In the genomic region with DNA sequence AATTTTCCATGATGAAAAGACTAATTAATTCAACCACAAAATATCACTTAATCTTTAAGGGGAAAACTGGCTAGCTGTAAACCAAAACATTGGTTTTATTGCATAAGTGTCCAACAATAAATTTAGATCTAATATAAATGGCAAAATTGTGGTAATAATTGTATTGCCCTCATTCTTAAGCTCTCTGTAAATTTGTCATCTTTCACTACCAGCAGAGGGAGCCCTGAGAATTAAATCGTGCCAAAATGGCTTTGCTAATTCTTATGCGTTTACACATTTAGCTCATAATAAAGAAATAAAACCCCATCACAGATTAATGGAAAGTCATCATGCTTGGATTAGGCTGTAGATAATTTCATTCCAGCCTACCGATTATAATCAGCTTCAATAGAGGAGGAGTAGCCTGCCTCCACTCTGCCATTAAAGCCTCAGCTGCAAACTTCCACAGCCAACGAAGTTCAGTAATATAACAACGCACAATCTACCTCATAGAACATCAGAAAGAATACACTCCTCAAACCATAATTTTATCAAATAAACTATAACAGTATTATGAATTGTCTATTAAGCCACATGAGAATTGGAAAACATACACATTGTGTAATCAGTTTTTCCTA, we compare ENCODE assay signal across 1 cellular context.
TF ChIP-seq lines count a peak whose summit lies in the region.

No MANE protein-coding gene starts in this region.

TF ChIP-seq in GM23338, 12 proteins besides CTCF, POLR2A, EP300 and RAD21 (continued from another document):
- TF ChIP-seq ZNF462 (CRISPR knock-in tag; IDR thresholded peaks at IDR 0.05) (no peak), ZNF114 (CRISPR knock-in tag; IDR thresholded peaks at IDR 0.05) (no peak)
TF ChIP-seq in GM23338: peak in this region for 0.
